In the genomic region with DNA sequence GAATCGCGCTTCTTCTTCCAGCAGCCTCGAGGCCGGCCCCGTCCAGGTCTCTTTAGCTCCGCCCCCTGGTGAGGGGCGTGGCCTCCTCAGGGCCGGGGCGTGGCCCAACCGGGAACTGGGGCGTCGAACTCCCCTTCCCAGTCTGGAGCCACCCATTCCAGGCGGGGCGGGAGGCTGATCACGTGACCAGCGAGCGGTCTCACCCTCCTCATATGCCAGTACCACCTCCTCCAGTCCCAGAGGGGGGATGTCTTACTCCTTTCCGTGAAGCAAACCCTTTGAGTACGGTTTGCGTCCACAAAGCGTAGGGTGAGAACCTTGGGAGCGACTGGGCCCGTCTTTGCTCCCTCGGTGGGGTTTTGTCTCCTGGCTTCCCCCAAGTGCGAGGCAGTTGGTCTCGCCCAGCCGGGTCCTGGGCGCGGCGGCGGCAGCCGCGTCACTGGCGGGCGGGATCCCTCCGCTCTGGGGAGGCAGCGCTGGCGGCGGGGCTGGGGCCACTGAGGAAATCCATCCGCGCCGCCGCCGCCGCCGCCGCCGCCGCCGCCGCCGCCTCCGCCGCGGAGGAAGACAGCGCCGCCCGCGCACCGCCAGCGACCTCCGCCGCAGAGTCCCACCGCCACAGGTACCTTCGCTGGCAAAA, we compare ENCODE assay signal across 8 cellular contexts. TPM values are rescaled to one million over a fixed set of nuclear protein-coding genes. Genes with fewer than 3 reads are reported as not detected.
DNase-seq lines count a peak whose midpoint lies in the region; ATAC-seq and TF ChIP-seq lines count a peak whose summit lies in the region.

A gene (plus strand): TSS at position 439 of the 640 bp plus-strand sequence. CDS start 2,526 bp downstream, outside the sequence.

- H3K27ac ChIP-seq in A673 (ENCODE audit: low read depth, low read length, poor library complexity, severe bottlenecking) (peak within 1 kb of the TSS; percentile 99), VCaP (peak within 1 kb of the TSS; percentile 96), breast epithelium (peak within 1 kb of the TSS; percentile 95 to 97), skin epidermis (peak within 1 kb of the TSS; percentile 79 to 100 (median 99))

- H3K27me3 ChIP-seq in A673 (replicated peaks; ENCODE audit: insufficient read depth, low read depth, low read length, poor library complexity): no peaks in the 10 kb centered on the region
- no peaks in the 10 kb centered on the region for H3K27me3 ChIP-seq in breast epithelium

- BruUV-seq in A673 (replicated peaks; lab: Mats Ljungman, UMichigan): no TSS peak

- no peaks in the 10 kb centered on the region for H3K4me1 ChIP-seq in A673 (ENCODE audit: insufficient read depth, low read length, poor library complexity, severe bottlenecking)
- H3K4me1 ChIP-seq in breast epithelium: no peaks in the 10 kb centered on the region

- H3K36me3 ChIP-seq in A673 (ENCODE audit: insufficient read depth, low read length, poor library complexity, severe bottlenecking) (peaks cover 18% of the 10 kb centered on the region), breast epithelium (no peaks in the 10 kb centered on the region)

- H3K4me3 ChIP-seq in A673 (ENCODE audit: low read depth, low read length, poor library complexity, severe bottlenecking) (peak within 1 kb of the TSS; percentile 98), breast epithelium (peak within 1 kb of the TSS; percentile 97 to 100 (median 98)), iPS-18c (ENCODE audit: insufficient read depth, low read depth, low read length) (peak within 1 kb of the TSS; percentile 77), skin epidermis (peak within 1 kb of the TSS; percentile 66 to 98 (median 91))

- POLR2A ChIA-PET in A673 (lab: Charles Lee; ENCODE audit: low non-redundant PET): no interaction called here

- no peak for TF ChIP-seq CTCF in A673 (conservative IDR thresholded peaks at IDR 0.05; ENCODE audit: low read depth, low read length)
- TF ChIP-seq CTCF in VCaP (conservative IDR thresholded peaks at IDR 0.05): no peak
- TF ChIP-seq CTCF in breast epithelium (IDR thresholded peaks at IDR 0.05): peak in 1 of 3 donors; percentile 33

- ATAC-seq in GM18870 (IDR thresholded peaks at IDR 0.05; ENCODE audit: unreplicated experiment) (peak; percentile 67), HG03135 (IDR thresholded peaks at IDR 0.05; ENCODE audit: unreplicated experiment) (peak; percentile 50)

- CTCF ChIA-PET in A673 (lab: Charles Lee): no interaction called here

- intact Hi-C loops in A673 (cut with micrococcal nuclease; ENCODE audit: unreplicated experiment) (loop anchor here (5.0 to 10.0 kb wide), 3 partner anchors 41 to 196 kb away; a partner anchor contains a TSS), breast epithelium (cut with DNase I; ENCODE audit: low total_unique reads) (loop anchor here (10.0 kb wide), 1 partner anchor 69 kb away; a partner anchor contains a TSS)

- TF ChIP-seq POLR2A in breast epithelium (IDR thresholded peaks at IDR 0.05): peak; percentile 41

- H3K9me3 ChIP-seq in A673 (ENCODE audit: low read depth, low read length, poor library complexity, severe bottlenecking) (no peaks in the 10 kb centered on the region), breast epithelium (no peaks in the 10 kb centered on the region), iPS-18c (ENCODE audit: control insufficient read depth, insufficient read depth, low read length) (no peaks in the 10 kb centered on the region)

- DNase-seq in A673 (ENCODE audit: low spot score) (peak; percentile 99), NCI-H2196 treated with DMSO at 0.1 percent for 48 hours (lab: John Stamatoyannopoulos, UW; ENCODE audit: unreplicated experiment) (peak; percentile 93), breast epithelium (ENCODE audit: low spot score in 2 of 2) (peak; percentile 99)

RNA-seq across cellular contexts. Expression of the gene that starts here (rescaled TPM):
- total RNA-seq in A673 (2021): 225 and 243 TPM in 2 replicates
- 100 to 1,000 TPM; 113 to 197 (median 173) TPM for total RNA-seq in breast epithelium

Comparison
In these comparisons a context has a peak if more than half of its experiments do, and no peak if none do; other contexts are left out.
1. Peak in every context shown above with its lines: DNase-seq, ATAC-seq, H3K4me3 ChIP-seq and H3K27ac ChIP-seq.